ENCODE assay signal across 1 cellular context in the genomic region with DNA sequence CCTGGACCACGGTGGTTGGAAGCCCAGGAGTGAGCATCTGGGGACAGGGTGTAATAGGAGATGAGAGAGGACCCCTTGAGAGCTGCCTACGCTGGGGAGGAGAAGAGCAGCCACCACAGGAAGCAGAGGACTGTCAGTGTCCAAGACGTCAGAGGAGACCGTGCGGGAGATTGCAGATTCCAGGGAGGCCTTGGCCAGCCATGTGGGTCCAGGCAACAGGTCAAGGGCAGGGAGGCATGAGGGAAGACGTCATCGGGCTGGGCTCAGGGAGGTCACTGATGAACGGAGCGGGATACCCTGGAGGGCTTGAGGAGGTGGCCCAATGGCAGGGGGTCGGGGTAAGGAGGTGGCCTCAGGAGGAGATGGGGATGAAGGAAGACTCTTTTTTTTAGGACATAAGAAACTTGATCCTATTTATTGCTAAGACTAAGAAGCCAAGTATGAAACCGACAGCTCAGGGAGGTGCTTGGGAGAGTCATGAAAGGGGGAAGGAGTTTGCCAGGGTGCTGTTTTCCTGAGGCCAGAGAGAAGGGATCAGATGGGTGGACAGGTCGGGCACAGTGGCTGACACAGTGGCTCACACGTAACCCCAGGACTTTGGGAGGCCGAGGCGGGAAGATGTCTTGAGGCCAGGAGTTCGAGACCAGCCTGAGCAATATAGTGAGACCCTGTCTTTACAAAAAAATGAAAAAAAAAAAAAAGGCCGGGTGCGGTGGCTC.
A peak's percentile ranks its signal among the peaks of the same experiment; 100 is the strongest.
TF ChIP-seq lines count a peak whose summit lies in the region.

No MANE protein-coding gene starts in this region.

TF ChIP-seq in A549, 52 proteins besides CTCF, POLR2A, EP300 and RAD21:
- TF ChIP-seq, protein P1, sequence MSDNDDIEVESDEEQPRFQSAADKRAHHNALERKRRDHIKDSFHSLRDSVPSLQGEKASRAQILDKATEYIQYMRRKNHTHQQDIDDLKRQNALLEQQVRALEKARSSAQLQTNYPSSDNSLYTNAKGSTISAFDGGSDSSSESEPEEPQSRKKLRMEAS (IDR thresholded peaks at IDR 0.05): peak; percentile 68; the same call in 1 of the 2 replicates
